Comparison of ENCODE assay signal across 20 cellular contexts in genomic region chr9:93231716-93232115, GRCh38. TPM values are rescaled to one million over a fixed set of nuclear protein-coding genes. Genes with fewer than 3 reads are reported as not detected.
DNase-seq lines count a peak whose midpoint lies in the region; ATAC-seq and TF ChIP-seq lines count a peak whose summit lies in the region.
"Had no signal": no experiment of that assay in that cellular context is flagged by ENCODE, and none has a peak within 500 bp of the region (broad histone marks: within the 10 kb centered on the region; RNA-seq: fewer than 3 reads in every experiment).

No MANE protein-coding gene starts in this region.

- peaks cover 79% of the 10 kb centered on the region for H3K4me1 ChIP-seq in body of pancreas
- peaks cover 51% of the 10 kb centered on the region for H3K4me1 ChIP-seq in mucosa of stomach (ENCODE audit: control insufficient read depth, insufficient read depth, low read length)
- peaks cover 24 to 84% (median 72%) of the 10 kb centered on the region in 4 donors for H3K4me1 ChIP-seq in transverse colon

- DNase-seq in Right ventricle myocardium inferior (ENCODE audit: missing footprints) (peak; percentile 66), left cardiac atrium (no peak), body of pancreas (no peak), transverse colon (no peak), NOMO-1 (lab: John Stamatoyannopoulos, UW; ENCODE audit: unreplicated experiment in 2 of 2) (no peak), dorsolateral prefrontal cortex (no peak)
- DNase-seq: CD4-positive, alpha-beta T cell; DND-41; HCEC 1CT; Kasumi-1; NCI-H146; NCI-H1930; NCI-H524 treated with DMSO at 0.1 percent for 48 hours; NCI-H774; PC-3; SHP77 had no signal

- TF ChIP-seq EP300 in transverse colon (IDR thresholded peaks at IDR 0.05; ENCODE audit: low read depth) = no peak

- intact Hi-C loops in Right ventricle myocardium inferior (cut with DNase I) = no loop called here
- intact Hi-C loops in left cardiac atrium (cut with DNase I) = no loop called here
- intact Hi-C loops in body of pancreas (cut with DNase I) = no loop called here
- intact Hi-C loops in transverse colon (cut with DNase I; ENCODE audit: low total_unique reads) = no loop called here
- intact Hi-C loops in dorsolateral prefrontal cortex (cut with DNase I) = no loop called here

- H3K27ac ChIP-seq in body of pancreas (peak overlapping the region; percentile 52 to 93 (median 88)), transverse colon (peak overlapping the region; percentile 69 to 86 (median 79)), dorsolateral prefrontal cortex (no peak overlapping the region)

- no peak for TF ChIP-seq POLR2A in body of pancreas (IDR thresholded peaks at IDR 0.05)
- TF ChIP-seq POLR2A in transverse colon (IDR thresholded peaks at IDR 0.05) = no peak

- H3K9me3 ChIP-seq in body of pancreas (no peaks in the 10 kb centered on the region), mucosa of stomach (ENCODE audit: control insufficient read depth, low read length) (no peaks in the 10 kb centered on the region), transverse colon (no peaks in the 10 kb centered on the region)

- H3K36me3 ChIP-seq in body of pancreas (replicated peaks in 1 of 2; ENCODE audit: insufficient read depth in 1 of 2, low read depth in 2 of 2) (no peaks in the 10 kb centered on the region), mucosa of stomach (ENCODE audit: control insufficient read depth, insufficient read depth, low read length) (no peaks in the 10 kb centered on the region), transverse colon (no peaks in the 10 kb centered on the region)

- peak overlapping the region; percentile 14 for H3K9ac ChIP-seq in mucosa of stomach (ENCODE audit: low read length)

- H3K4me3 ChIP-seq in body of pancreas = no peak overlapping the region
- no peak overlapping the region for H3K4me3 ChIP-seq in mucosa of stomach (ENCODE audit: low read length)
- H3K4me3 ChIP-seq in transverse colon = no peak overlapping the region
- no peak overlapping the region for H3K4me3 ChIP-seq in dorsolateral prefrontal cortex
- H3K4me3 ChIP-seq: K562 had no signal

- H3K27me3 ChIP-seq in body of pancreas (no peaks in the 10 kb centered on the region), mucosa of stomach (ENCODE audit: control insufficient read depth, insufficient read depth, low read length) (no peaks in the 10 kb centered on the region), transverse colon (no peaks in the 10 kb centered on the region), dorsolateral prefrontal cortex (no peaks in the 10 kb centered on the region)

- 52 to 67% methylated on average over 10 of the region's 10 CpGs for WGBS in body of pancreas, 2 donors
- 68% methylated on average over 10 of the region's 10 CpGs; no CpG with 5 or more reads in 1 of the 2 donors for WGBS in transverse colon (ENCODE audit: low coverage in 1 of 2), 2 donors

- in situ Hi-C loops in transverse colon (cut with MboI; ENCODE audit: low pct_ligation_motif_present in 1 of 4, low pct_unique_long_range_greater_than_20kb in 1 of 4, low sequenced_read_pairs in 3 of 4) = no loop called here

- ATAC-seq in Right ventricle myocardium inferior (no peak), left cardiac atrium (no peak), body of pancreas (no peak)
- ATAC-seq: K562, PC-3 had no signal

- no peak for TF ChIP-seq CTCF in body of pancreas (IDR thresholded peaks at IDR 0.05)
- no peak for TF ChIP-seq CTCF in transverse colon (IDR thresholded peaks at IDR 0.05)
- TF ChIP-seq CTCF in dorsolateral prefrontal cortex (IDR thresholded peaks at IDR 0.05 in 54 of 56, conservative IDR thresholded peaks at IDR 0.05 in 2 of 56; ENCODE audit: low read depth in 1 of 56, partially characterized antibody in 56 of 56) = no peak

RNA-seq across cellular contexts. Expression of gene WNK2, which starts 47.8 kb away (rescaled TPM):
- total RNA-seq in Right ventricle myocardium inferior (200 TPM), left cardiac atrium (100 to 1,000 TPM; 174 to 175 TPM), body of pancreas (100 to 1,000 TPM in 1 of 2 donors, 10 to 100 TPM in 1; 85.4 to 173 TPM), transverse colon (100 to 1,000 TPM; 133 to 618 (median 157) TPM), dorsolateral prefrontal cortex (100 to 1,000 TPM in 119 of 120 experiments, 10 to 100 TPM in 1; 78.8 to 241 (median 176) TPM)
- total RNA-seq: A172, RPMI7951 had no signal

Comparison
In these comparisons a context has a peak if more than half of its experiments do, and no peak if none do; other contexts are left out.
1. H3K27ac ChIP-seq: peak in body of pancreas (4 of 4) and transverse colon (4 of 4); none in dorsolateral prefrontal cortex (0 of 59).